16 cellular contexts compared by ENCODE assay signal in genomic region chr14:36675581-36675980, GRCh38.
"Had no signal": no experiment of that assay in that cellular context is flagged by ENCODE, and none has a peak within 500 bp of the region (broad histone marks: within the 10 kb centered on the region; RNA-seq: fewer than 3 reads in every experiment).

No MANE protein-coding gene starts in this region.

- H3K36me3 ChIP-seq: ovary, sigmoid colon had no signal

- H3K27ac ChIP-seq: ovary, sigmoid colon, testis had no signal

- H3K4me1 ChIP-seq: sigmoid colon, testis had no signal

- DNase-seq: activated CD4-positive, alpha-beta T cell treated with anti-CD3 and anti-CD28 coated beads, Interleukin-2, amount 50 U/mL, for 1 hour; activated CD8-positive, alpha-beta memory T cell treated with anti-CD3 and anti-CD28 coated beads, Interleukin-2, amount 50 U/mL, for 4 hours; activated naive CD4-positive, alpha-beta T cell treated with anti-CD3 and anti-CD28 coated beads for 36 hours; activated T-cell treated with anti-CD3 and anti-CD28 coated beads, Interleukin-2, amount 50 U/mL, for 4 hours; caudate nucleus; effector memory CD8-positive, alpha-beta T cell; foreskin melanocyte; glutamatergic neuron; left ventricle myocardium superior; mucosa of descending colon; naive B cell; ovary; sigmoid colon; stimulated activated CD4-positive, alpha-beta T cell treated with anti-CD3 and anti-CD28 coated beads, Interleukin-4, amount 100 ng/mL, for 4 hours; T1000; testis had no signal

- H3K4me3 ChIP-seq: mucosa of descending colon, ovary, sigmoid colon, testis had no signal

- H3K27me3 ChIP-seq: ovary, testis had no signal

- H3K9me3 ChIP-seq: mucosa of descending colon, ovary, sigmoid colon, testis had no signal
